8 cellular contexts compared by ENCODE assay signal in genomic region chr1:40692429-40692905, GRCh38. TPM values are rescaled to one million over a fixed set of nuclear protein-coding genes. Genes with fewer than 3 reads are reported as not detected.
DNase-seq lines count a peak whose midpoint lies in the region; ATAC-seq and TF ChIP-seq lines count a peak whose summit lies in the region.

No MANE protein-coding gene starts in this region.

- peaks cover 66 to 81% (median 78%) of the 10 kb centered on the region in 3 donors for H3K4me1 Mint-ChIP-seq in CD8-positive, alpha-beta memory T cell

- no peaks in the 10 kb centered on the region for H3K9me3 Mint-ChIP-seq in CD8-positive, alpha-beta memory T cell

- no peaks in the 10 kb centered on the region for H3K27me3 ChIP-seq in CD8-positive, alpha-beta memory T cell (ENCODE audit: insufficient read depth, low read length, poor library complexity, severe bottlenecking)
- H3K27me3 ChIP-seq in parathyroid adenoma (ENCODE audit: control insufficient read depth, insufficient read depth, low read length): no peaks in the 10 kb centered on the region

- DNase-seq in CD8-positive, alpha-beta memory T cell: no peak
- DNase-seq in globus pallidus (ENCODE audit: low spot score): peak; percentile 71
- DNase-seq in stimulated activated CD4-positive, alpha-beta T cell treated with anti-CD3 and anti-CD28 coated beads, Interleukin-2, amount 100 ng/mL, for 48 hours: no peak
- DNase-seq in activated CD8-positive, alpha-beta memory T cell treated with anti-CD3 and anti-CD28 coated beads, Interleukin-2, amount 50 U/mL, for 4 hours: no peak
- DNase-seq in HuH-7 (ENCODE audit: low spot score): no peak

- TF ChIP-seq CTCF in WI38 (IDR thresholded peaks at IDR 0.05; ENCODE audit: low read depth, low read length): no peak
- no peak for TF ChIP-seq CTCF in parathyroid adenoma (IDR thresholded peaks at IDR 0.05)

- peak overlapping the region; percentile 86 for H2AFZ ChIP-seq in parathyroid adenoma

- H3K4me3 ChIP-seq in CD8-positive, alpha-beta memory T cell (ENCODE audit: low read length): peak overlapping the region; percentile 94
- H3K4me3 ChIP-seq in WI38 (ENCODE audit: low read depth, low read length) (peak overlapping the region; percentile 86), parathyroid adenoma (ENCODE audit: low read depth, low read length) (peak overlapping the region; percentile 95)

- peak overlapping the region; percentile 97 for H3K27ac ChIP-seq in CD8-positive, alpha-beta memory T cell (ENCODE audit: low read depth, low read length)
- H3K27ac ChIP-seq in parathyroid adenoma: peak overlapping the region; percentile 99

- CTCF ChIA-PET in CD8-positive, alpha-beta memory T cell (lab: Charles Lee): interaction anchor here (1.4 to 2.5 kb wide), 6 partner anchors 9 to 170 kb away, joined by 3 to 10 read pairs (median 4); no protein-coding TSS in a partner anchor

- H3K36me3 ChIP-seq in CD8-positive, alpha-beta memory T cell (ENCODE audit: insufficient read depth, low read length): no peaks in the 10 kb centered on the region
- H3K36me3 ChIP-seq in parathyroid adenoma (ENCODE audit: control insufficient read depth, insufficient read depth, low read length): no peaks in the 10 kb centered on the region

- H3K4me2 ChIP-seq in parathyroid adenoma (ENCODE audit: low read length): peak overlapping the region; percentile 85

- H3K9me3 ChIP-seq in CD8-positive, alpha-beta memory T cell (ENCODE audit: low read length): no peaks in the 10 kb centered on the region
- no peaks in the 10 kb centered on the region for H3K9me3 ChIP-seq in parathyroid adenoma (ENCODE audit: control insufficient read depth, low read length)

- peak overlapping the region; percentile 90 to 100 (median 93) for H3K4me3 Mint-ChIP-seq in CD8-positive, alpha-beta memory T cell

- no peak overlapping the region for H3K9ac ChIP-seq in parathyroid adenoma

- H3K79me2 ChIP-seq in parathyroid adenoma: peaks cover 25% of the 10 kb centered on the region

- peaks cover 0 to 5% of the 10 kb centered on the region in 2 donors for H3K27me3 Mint-ChIP-seq in CD8-positive, alpha-beta memory T cell

- ATAC-seq in HG02852 (IDR thresholded peaks at IDR 0.05; ENCODE audit: unreplicated experiment): peak; percentile 6

- peaks cover 48% of the 10 kb centered on the region for H3K4me1 ChIP-seq in CD8-positive, alpha-beta memory T cell (ENCODE audit: insufficient read depth, low read length)
- peaks cover 20% of the 10 kb centered on the region for H3K4me1 ChIP-seq in parathyroid adenoma

- H3K27ac Mint-ChIP-seq in CD8-positive, alpha-beta memory T cell: peak overlapping the region; percentile 92 to 100 (median 97)

- POLR2A ChIA-PET in CD8-positive, alpha-beta memory T cell (lab: Charles Lee): interaction anchor here (0.6 to 2.9 kb wide), 12 partner anchors 8 to 288 kb away, joined by 3 to 23 read pairs (median 4); partner anchors contain the start of genes CITED4, RIMS3 and ZFP69

- H3K36me3 Mint-ChIP-seq in CD8-positive, alpha-beta memory T cell: peaks cover 3 to 30% (median 6%) of the 10 kb centered on the region in 3 donors

RNA-seq across cellular contexts. Expression of gene NFYC, which starts 1.0 kb away (rescaled TPM):
- 10 to 100 TPM; 61.3 to 61.6 TPM for total RNA-seq in CD8-positive, alpha-beta memory T cell
- 51.3 TPM for polyA plus RNA-seq in CD8-positive, alpha-beta memory T cell

RNA-seq across cellular contexts. Expression of gene RIMS3, which starts 27.0 kb away (rescaled TPM):
- total RNA-seq in CD8-positive, alpha-beta memory T cell: 1 to 10 TPM; 1.4 to 1.7 TPM
- 5.4 TPM for polyA plus RNA-seq in CD8-positive, alpha-beta memory T cell
